ENCODE assay signal across 8 cellular contexts in genomic region chr1:62286778-62287224, GRCh38. TPM values are rescaled to one million over a fixed set of nuclear protein-coding genes. Genes with fewer than 3 reads are reported as not detected.
DNase-seq lines count a peak whose midpoint lies in the region; ATAC-seq and TF ChIP-seq lines count a peak whose summit lies in the region.

No MANE protein-coding gene starts in this region.

- H4K20me1 ChIP-seq in PC-9 (ENCODE audit: insufficient read depth): no peaks in the 10 kb centered on the region

- H3K9ac ChIP-seq in HUES48 (ENCODE audit: low read depth, low read length): no peak overlapping the region

- H3K4me1 ChIP-seq in HUES48 (ENCODE audit: control insufficient read depth, insufficient read depth, low read length) (peaks cover 28% of the 10 kb centered on the region), PC-9 (replicated peaks; ENCODE audit: insufficient read depth) (peaks cover 18% of the 10 kb centered on the region; the same call in 1 of the 2 replicates), foreskin keratinocyte (no peaks in the 10 kb centered on the region)

- H3K36me3 ChIP-seq in HUES48 (ENCODE audit: control insufficient read depth, insufficient read depth, low read length) (no peaks in the 10 kb centered on the region), PC-9 (ENCODE audit: low read depth) (no peaks in the 10 kb centered on the region)

- intact Hi-C loops in PC-9 (cut with micrococcal nuclease; ENCODE audit: unreplicated experiment): loop anchor here (5.0 kb wide), 2 partner anchors 54 to 100 kb away; no protein-coding TSS in a partner anchor
- intact Hi-C loops in sciatic nerve (cut with DNase I): no loop called here

- H3K27ac ChIP-seq in HUES48 (ENCODE audit: low read depth, low read length) (no peak overlapping the region), PC-9 (no peak overlapping the region), foreskin keratinocyte (no peak overlapping the region)

- peak overlapping the region; percentile 46 for H3K4me2 ChIP-seq in PC-9

- peak; percentile 61 for ATAC-seq in foreskin keratinocyte
- ATAC-seq in sciatic nerve: peak; percentile 20

- peak; percentile 39 to 65 for DNase-seq in PC-9
- DNase-seq in foreskin keratinocyte: peak in 1 of 2 donors; percentile 70
- DNase-seq in sciatic nerve (ENCODE audit: low spot score): no peak
- DNase-seq in immature natural killer cell: no peak
- no peak for DNase-seq in activated gamma-delta T cell treated with Interleukin-2 at 50 U/mL for 16 hours
- no peak for DNase-seq in AG08396 (ENCODE audit: low spot score)
- no peak for DNase-seq in activated T-cell treated with anti-CD3 and anti-CD28 coated beads, Interleukin-2, amount 50 U/mL, for 24 hours

- no peaks in the 10 kb centered on the region for H3K9me3 ChIP-seq in HUES48 (ENCODE audit: control insufficient read depth, insufficient read depth, low read length)
- H3K9me3 ChIP-seq in PC-9 (ENCODE audit: insufficient read depth, low read depth): no peaks in the 10 kb centered on the region

- H3K36me3 Mint-ChIP-seq in immature natural killer cell: no peaks in the 10 kb centered on the region
- H3K36me3 Mint-ChIP-seq in activated T-cell treated with anti-CD3 and anti-CD28 coated beads, Interleukin-2, amount 50 U/mL, for 24 hours (ENCODE audit: low read depth): no peaks in the 10 kb centered on the region

- H3K4me3 Mint-ChIP-seq in immature natural killer cell: no peak overlapping the region
- no peak overlapping the region for H3K4me3 Mint-ChIP-seq in activated T-cell treated with anti-CD3 and anti-CD28 coated beads, Interleukin-2, amount 50 U/mL, for 24 hours

- H3K9me2 ChIP-seq in PC-9 (ENCODE audit: insufficient read depth): no peaks in the 10 kb centered on the region

- peaks cover 4 to 14% (median 6%) of the 10 kb centered on the region in 3 donors for H3K27me3 Mint-ChIP-seq in immature natural killer cell (ENCODE audit: low read depth in 3 of 3)
- H3K27me3 Mint-ChIP-seq in activated T-cell treated with anti-CD3 and anti-CD28 coated beads, Interleukin-2, amount 50 U/mL, for 24 hours: peaks cover 28% of the 10 kb centered on the region

- H3F3A ChIP-seq in PC-9 (ENCODE audit: insufficient read depth, low read depth): 0 out of 2 replicates have a peak, but pooled peaks cover 7% of the 10 kb centered on the region

- H3K79me2 ChIP-seq in PC-9 (ENCODE audit: low read depth): no peaks in the 10 kb centered on the region

- H3K9me3 Mint-ChIP-seq in immature natural killer cell: no peaks in the 10 kb centered on the region
- no peaks in the 10 kb centered on the region for H3K9me3 Mint-ChIP-seq in activated T-cell treated with anti-CD3 and anti-CD28 coated beads, Interleukin-2, amount 50 U/mL, for 24 hours

- CTCF ChIA-PET in PC-9 (lab: Charles Lee): interaction anchor here (1.0 kb wide), 1 partner anchor 21 kb away, joined by 4 read pairs; no protein-coding TSS in a partner anchor

- no TSS peak for BruUV-seq in PC-9 (replicated peaks; lab: Mats Ljungman, UMichigan)

- H3K4me1 Mint-ChIP-seq in immature natural killer cell: no peaks in the 10 kb centered on the region
- no peaks in the 10 kb centered on the region for H3K4me1 Mint-ChIP-seq in activated T-cell treated with anti-CD3 and anti-CD28 coated beads, Interleukin-2, amount 50 U/mL, for 24 hours (ENCODE audit: low read depth)

- no peak overlapping the region for H2AFZ ChIP-seq in PC-9

- H3K27ac Mint-ChIP-seq in immature natural killer cell: no peak overlapping the region
- no peak overlapping the region for H3K27ac Mint-ChIP-seq in activated T-cell treated with anti-CD3 and anti-CD28 coated beads, Interleukin-2, amount 50 U/mL, for 24 hours

- POLR2A ChIA-PET in PC-9 (lab: Charles Lee; ENCODE audit: unreplicated experiment): interaction anchor here (0.6 to 0.7 kb wide), 3 partner anchors 13 to 19 kb away, joined by 3 to 4 read pairs (median 3); no protein-coding TSS in a partner anchor

- H3K4me3 ChIP-seq in HUES48 (ENCODE audit: low read depth, low read length) (peak overlapping the region; percentile 7), PC-9 (no peak overlapping the region)

- H3K27me3 ChIP-seq in HUES48 (ENCODE audit: control insufficient read depth, insufficient read depth, low read length) (peaks cover 78% of the 10 kb centered on the region), PC-9 (ENCODE audit: insufficient read depth, low read depth) (no peaks in the 10 kb centered on the region), foreskin keratinocyte (peaks cover 72% of the 10 kb centered on the region)

- TF ChIP-seq CTCF in PC-9 (conservative IDR thresholded peaks at IDR 0.05) (no peak), foreskin keratinocyte (conservative IDR thresholded peaks at IDR 0.05) (peak; percentile 6)

RNA-seq across cellular contexts. Expression of gene KANK4, which starts 32.4 kb away (rescaled TPM):
- total RNA-seq in PC-9 (2021): 1.7 and 2.0 TPM in 2 replicates
- total RNA-seq in foreskin keratinocyte: under 0.01 and 0.20 TPM in 2 replicates
- polyA plus RNA-seq in foreskin keratinocyte: 0.03 TPM in 1 of 2 replicates, not detected in the other
- total RNA-seq in sciatic nerve: 69.9 TPM
- polyA plus RNA-seq in immature natural killer cell: not detected

Comparison
In these comparisons a context has a peak if more than half of its experiments do, and no peak if none do; other contexts are left out.
1. DNase-seq: peak in PC-9 (2 of 2); none in sciatic nerve (single experiment), immature natural killer cell (0 of 3), activated gamma-delta T cell treated with Interleukin-2 at 50 U/mL for 16 hours (single experiment), AG08396 (single experiment) and activated T-cell treated with anti-CD3 and anti-CD28 coated beads, Interleukin-2, amount 50 U/mL, for 24 hours (single experiment).
2. RNA of gene KANK4, which starts 32.4 kb away (total RNA-seq): 69.9 TPM in sciatic nerve (single experiment); 1.7 to 2.0 TPM in PC-9 and under 0.01 to 0.20 TPM in foreskin keratinocyte; every median in the first group is over 10 times any median in the second.